Comparison of ENCODE assay signal across 8 cellular contexts in genomic region chr9:93577045-93577939, GRCh38. TPM values are rescaled to one million over a fixed set of nuclear protein-coding genes. Genes with fewer than 3 reads are reported as not detected.
A peak's percentile ranks its signal among the peaks of the same experiment; 100 is the strongest.
DNase-seq lines count a peak whose midpoint lies in the region; ATAC-seq, FAIRE-seq and TF ChIP-seq lines count a peak whose summit lies in the region.

No MANE protein-coding gene starts in this region.

- ATAC-seq in A549: peak; percentile 1 to 14; a peak in 4 of 6 replicates
- ATAC-seq in GM18505 (IDR thresholded peaks at IDR 0.05; ENCODE audit: unreplicated experiment): peak; percentile 19

- POLR2A ChIA-PET in A549 (lab: Yijun Ruan, JAX): no interaction called here

- no peak for TF ChIP-seq POLR2A in A549 (IDR thresholded peaks at IDR 0.05; ENCODE audit: low read length)
- no peak for TF ChIP-seq POLR2A in GM18505 (IDR thresholded peaks at IDR 0.05; ENCODE audit: borderline replicate concordance, extremely low read depth, insufficient read depth, insufficient read length)

- no peaks in the 10 kb centered on the region for H3K9me3 ChIP-seq in A549

- peaks cover 14% of the 10 kb centered on the region for H3K4me1 ChIP-seq in A549

- H3K27ac ChIP-seq in A549 (peak overlapping the region; percentile 89 to 100), adipose tissue (ENCODE audit: low read depth, low read length) (peak overlapping the region; percentile 63)

- in situ Hi-C loops in KBM-7 (cut with MboI; ENCODE audit: low pct_unique_long_range_greater_than_20kb, low sequenced_read_pairs): loop anchor here (25.0 kb wide), 1 partner anchor 110 kb away; no protein-coding TSS in a partner anchor

- peak overlapping the region; percentile 96 for H3K4me3 ChIP-seq in A549
- H3K4me3 ChIP-seq in skeletal muscle cell (ENCODE audit: low read depth, low read length): peak overlapping the region; percentile 52

- TF ChIP-seq CTCF in A549 (IDR thresholded peaks at IDR 0.05): no peak

- FAIRE-seq in A549 (lab: Jason Lieb, UNC): no peak

- TF ChIP-seq EP300 in A549 (IDR thresholded peaks at IDR 0.05): no peak

- CTCF ChIA-PET in A549 (lab: Yijun Ruan, JAX): interaction anchor here (0.7 kb wide), 1 partner anchor 148 kb away, joined by 3 read pairs; no protein-coding TSS in a partner anchor

- DNase-seq in A549 (ENCODE audit: low read depth in 1 of 2, low spot score in 1 of 2): peak in 1 of 2 experiments; percentile 23
- peak; percentile 20 for DNase-seq in KBM-7
- DNase-seq in hepatic stellate cell (ENCODE audit: low spot score): peak; percentile 49
- no peak for DNase-seq in skeletal muscle cell (ENCODE audit: low read depth)
- no peak for DNase-seq in pons (ENCODE audit: low spot score)
- DNase-seq in DMS79 treated with DMSO at 0.1 percent for 48 hours (lab: John Stamatoyannopoulos, UW): no peak

- WGBS in A549 (ENCODE audit: missing lambda C conversion rate): 11% methylated on average over 5 of the region's 76 CpGs
- WGBS in adipose tissue, 3 donors: 1 to 2% (median 1%) methylated on average over 48 to 74 of the region's 76 CpGs

- no peak for TF ChIP-seq RAD21 in A549 (conservative IDR thresholded peaks at IDR 0.05 in 1 of 2, IDR thresholded peaks at IDR 0.05 in 1 of 2)

- H3K4me2 ChIP-seq in A549: peak overlapping the region; percentile 93

TF ChIP-seq in A549, 52 proteins besides CTCF, POLR2A, EP300 and RAD21:
- no peak for TF ChIP-seq HEYL (CRISPR knock-in tag; IDR thresholded peaks at IDR 0.05)

RNA-seq across cellular contexts. Expression of gene PHF2, which starts 0.9 kb away (rescaled TPM):
- polyA plus RNA-seq in A549 (2011; rRNA removed): 8.1 and 9.6 TPM in 2 replicates
- 9.0 and 11.0 TPM in 2 replicates for polyA plus RNA-seq in A549 (2012; cell fraction: cytosol; rRNA removed)
- 15.6 and 16.4 TPM in 2 replicates for polyA plus RNA-seq in A549 (2012; cell fraction: nucleus; rRNA removed)
- 11.2 to 12.2 TPM (median 11.7 TPM) in 3 replicates for polyA plus RNA-seq in A549 (2017; fragmentation: RNase III; extraction: RNeasy Plus Mini Kit Qiagen cat#74134 plus additional on column Dnase treatment)
- 5.6 and 6.2 TPM in 2 replicates for polyA minus RNA-seq in A549 (2011; rRNA and poly(A)+ RNA removed)
- 10 to 100 TPM in 2 of 3 donors, 1 to 10 TPM in 1; 9.5 to 25.1 (median 17.6) TPM for polyA plus RNA-seq in adipose tissue

Comparison
In these comparisons a context has a peak if more than half of its experiments do, and no peak if none do; other contexts are left out.
1. DNase-seq: peak in KBM-7 (single experiment) and hepatic stellate cell (single experiment); none in skeletal muscle cell (single experiment), pons (single experiment) and DMS79 treated with DMSO at 0.1 percent for 48 hours (single experiment).